Comparison of ENCODE assay signal across 8 cellular contexts in genomic region chr9:124941689-124942561, GRCh38. TPM values are rescaled to one million over a fixed set of nuclear protein-coding genes. Genes with fewer than 3 reads are reported as not detected.
A peak's percentile ranks its signal among the peaks of the same experiment; 100 is the strongest.
DNase-seq lines count a peak whose midpoint lies in the region; ATAC-seq and TF ChIP-seq lines count a peak whose summit lies in the region.

No MANE protein-coding gene starts in this region.

- H3K9me3 ChIP-seq in A673 (ENCODE audit: low read depth, low read length, poor library complexity, severe bottlenecking) (no peaks in the 10 kb centered on the region), adrenal gland (replicated peaks in 1 of 3) (no peaks in the 10 kb centered on the region), right cardiac atrium (ENCODE audit: control insufficient read depth, low read length) (no peaks in the 10 kb centered on the region)

- CTCF ChIA-PET in A673 (lab: Charles Lee): no interaction called here

- no TSS peak for BruUV-seq in A673 (replicated peaks; lab: Mats Ljungman, UMichigan)

- POLR2A ChIA-PET in A673 (lab: Charles Lee; ENCODE audit: low non-redundant PET): no interaction called here

- no peak for TF ChIP-seq CTCF in A673 (conservative IDR thresholded peaks at IDR 0.05; ENCODE audit: low read depth, low read length)
- peak in 2 of 6 experiments; percentile 9 for TF ChIP-seq CTCF in adrenal gland (IDR thresholded peaks at IDR 0.05)

- peak overlapping the region; percentile 95 for H3K27ac ChIP-seq in A673 (ENCODE audit: low read depth, low read length, poor library complexity, severe bottlenecking)
- peak overlapping the region; percentile 95 to 99 (median 97) for H3K27ac ChIP-seq in adrenal gland
- H3K27ac ChIP-seq in right cardiac atrium (ENCODE audit: low read length): peak overlapping the region; percentile 96

- H3K36me3 ChIP-seq in A673 (ENCODE audit: insufficient read depth, low read length, poor library complexity, severe bottlenecking) (no peaks in the 10 kb centered on the region), adrenal gland (replicated peaks in 1 of 2) (peaks cover 0 to 3% of the 10 kb centered on the region in 2 donors)

- ATAC-seq in GM19023 (IDR thresholded peaks at IDR 0.05; ENCODE audit: unreplicated experiment) (peak; percentile 25), HG03432 (IDR thresholded peaks at IDR 0.05; ENCODE audit: unreplicated experiment) (peak; percentile 31), right cardiac atrium (peak; percentile 30 to 57)

- intact Hi-C loops in A673 (cut with micrococcal nuclease; ENCODE audit: unreplicated experiment) (loop anchor here (1.0 kb wide), 1 partner anchor 201 kb away; the partner anchor contains the start of gene SCAI), adrenal gland (cut with DNase I) (no loop called here), right cardiac atrium (cut with DNase I) (loop anchor here in 1 of 4 donors (10.0 kb wide), 1 partner anchor 203 kb away; the partner anchor contains the start of gene SCAI)

- H3K4me3 ChIP-seq in A673 (ENCODE audit: low read depth, low read length, poor library complexity, severe bottlenecking) (peak overlapping the region; percentile 77), adrenal gland (peak overlapping the region; percentile 72 to 96 (median 84)), right cardiac atrium (ENCODE audit: low read length) (peak overlapping the region; percentile 70)

- TF ChIP-seq POLR2A in adrenal gland (IDR thresholded peaks at IDR 0.05): no peak

- H3K27me3 ChIP-seq in A673 (replicated peaks; ENCODE audit: insufficient read depth, low read depth, low read length, poor library complexity) (no peaks in the 10 kb centered on the region), adrenal gland (no peaks in the 10 kb centered on the region), right cardiac atrium (ENCODE audit: control insufficient read depth, insufficient read depth) (no peaks in the 10 kb centered on the region)

- 13 to 21% (median 15%) methylated on average over 20 to 30 of the region's 30 CpGs for whole genome bisulfite sequencing in adrenal gland, 4 donors
- WGBS in right cardiac atrium: 13% methylated on average over 30 of the region's 30 CpGs

- H3K4me1 ChIP-seq in A673 (ENCODE audit: insufficient read depth, low read length, poor library complexity, severe bottlenecking) (no peaks in the 10 kb centered on the region), adrenal gland (replicated peaks in 1 of 2) (peaks cover 6 to 16% of the 10 kb centered on the region in 2 donors), right cardiac atrium (ENCODE audit: control insufficient read depth, insufficient read depth, low read length) (peaks cover 5% of the 10 kb centered on the region)

- DNase-seq in A673 (ENCODE audit: low spot score) (peak; percentile 43), SW480 (ENCODE audit: low spot score) (peak; percentile 15), adrenal gland (peak; percentile 45 to 81 (median 66)), right cardiac atrium (peak; percentile 60 to 82 (median 81)), renal cortical epithelial cell (ENCODE audit: low read depth) (peak; percentile 29), NCI-H526 treated with DMSO at 0.1 percent for 48 hours (lab: John Stamatoyannopoulos, UW) (no peak)

RNA-seq across cellular contexts. Expression of gene GOLGA1, which starts 1.0 kb away (rescaled TPM):
- total RNA-seq in A673 (2021) (21.7 and 23.9 TPM in 2 replicates), adrenal gland (10 to 100 TPM; 15.1 to 30.2 (median 25.2) TPM), right cardiac atrium (10 to 100 TPM; 17.9 to 20.0 (median 19.4) TPM), renal cortical epithelial cell (5.4 and 12.9 TPM in 2 replicates)
- polyA plus RNA-seq in adrenal gland (10 to 100 TPM; 13.0 to 23.6 (median 17.9) TPM), right cardiac atrium (8.7 TPM)
